Comparison of ENCODE assay signal across 20 cellular contexts in genomic region chr11:122679441-122679840, GRCh38.
"Had no signal": no experiment of that assay in that cellular context is flagged by ENCODE, and none has a peak within 500 bp of the region (broad histone marks: within the 10 kb centered on the region; RNA-seq: fewer than 3 reads in every experiment).

No MANE protein-coding gene starts in this region.

- ATAC-seq: left lobe of liver; right lobe of liver; stimulated activated memory B cell treated with anti-CD40 and anti-IgM and Interleukin-4, amounts not matched to agents 10 μg/mL and 1 μg/mL and 100 μg/mL, for 72 hours; stimulated activated naive CD8-positive, alpha-beta T cell treated with anti-CD3 and anti-CD28 coated beads, Interleukin-15, Interleukin-2, amounts not matched to agents 100 U/mL and 50 U/mL, for 24 hours; upper lobe of right lung had no signal

- H3K4me1 ChIP-seq: neural progenitor cell, parathyroid adenoma, testis, tibial nerve, upper lobe of right lung, uterus had no signal

- DNase-seq: dorsolateral prefrontal cortex; effector CD4-positive, alpha-beta T cell; kidney; right lobe of liver; spleen; stimulated activated CD4-positive, alpha-beta T cell treated with anti-CD3 and anti-CD28 coated beads, Interleukin-4, amount 100 ng/mL, for 4 hours; stimulated activated naive CD8-positive, alpha-beta T cell treated with anti-CD3 and anti-CD28 coated beads, Interleukin-15, Interleukin-2, amounts not matched to agents 100 U/mL and 50 U/mL, for 24 hours; substantia nigra; testis; upper lobe of right lung; uterus had no signal

- H3K4me2 ChIP-seq: neural progenitor cell had no signal

- H3K27me3 ChIP-seq: dorsolateral prefrontal cortex, neural progenitor cell, right lobe of liver, spleen, testis, tibial nerve, upper lobe of right lung, uterus had no signal

- H3K4me3 ChIP-seq: dorsolateral prefrontal cortex, lung, neural progenitor cell, right lobe of liver, spleen, testis, tibial nerve, upper lobe of right lung, uterus had no signal

- H2AFZ ChIP-seq: neural progenitor cell, parathyroid adenoma had no signal

- H3K79me2 ChIP-seq: parathyroid adenoma had no signal

- H3K27me3 Mint-ChIP-seq: stimulated activated memory B cell treated with anti-CD40 and anti-IgM and Interleukin-4, amounts not matched to agents 10 μg/mL and 1 μg/mL and 100 μg/mL, for 72 hours had no signal

- H3K9ac ChIP-seq: neural progenitor cell, parathyroid adenoma had no signal

- H3K4me3 Mint-ChIP-seq: memory B cell; nephron; neural progenitor cell; stimulated activated memory B cell treated with anti-CD40 and anti-IgM and Interleukin-4, amounts not matched to agents 10 μg/mL and 1 μg/mL and 100 μg/mL, for 72 hours had no signal

- H3K36me3 Mint-ChIP-seq: memory B cell; neural progenitor cell; stimulated activated memory B cell treated with anti-CD40 and anti-IgM and Interleukin-4, amounts not matched to agents 10 μg/mL and 1 μg/mL and 100 μg/mL, for 72 hours had no signal

- H3K27ac ChIP-seq: neural progenitor cell, parathyroid adenoma, right lobe of liver, spleen, testis, tibial nerve, upper lobe of right lung, uterus had no signal

- H3K27ac Mint-ChIP-seq: memory B cell; nephron; neural progenitor cell; progenitor cell of endocrine pancreas; stimulated activated memory B cell treated with anti-CD40 and anti-IgM and Interleukin-4, amounts not matched to agents 10 μg/mL and 1 μg/mL and 100 μg/mL, for 72 hours had no signal

- H3K9me3 Mint-ChIP-seq: memory B cell; nephron; neural progenitor cell; stimulated activated memory B cell treated with anti-CD40 and anti-IgM and Interleukin-4, amounts not matched to agents 10 μg/mL and 1 μg/mL and 100 μg/mL, for 72 hours had no signal

- H3K9me3 ChIP-seq: right lobe of liver, spleen, testis, tibial nerve, upper lobe of right lung, uterus had no signal

- H3K36me3 ChIP-seq: neural progenitor cell, right lobe of liver, tibial nerve, upper lobe of right lung, uterus had no signal
